ENCODE assay signal across 18 cellular contexts in the genomic region with DNA sequence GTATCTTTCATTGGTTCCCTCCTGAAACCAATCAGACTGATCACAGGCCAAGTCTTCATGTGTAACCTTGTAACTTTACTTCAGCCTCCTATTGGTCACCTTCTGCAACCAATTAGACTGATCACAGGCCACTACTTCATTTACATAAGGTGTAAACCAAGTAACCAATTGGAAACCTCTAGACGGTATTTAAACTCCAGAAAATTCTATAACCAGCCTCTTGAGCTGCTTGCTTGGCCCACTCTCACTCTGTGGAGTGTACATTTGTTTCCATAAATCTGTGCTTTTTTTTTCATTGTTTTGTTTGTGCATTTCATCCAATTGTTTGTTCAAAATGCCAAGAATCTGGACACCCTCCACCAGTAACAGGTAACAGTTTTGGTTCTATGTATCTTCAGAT. TPM values are rescaled to one million over a fixed set of nuclear protein-coding genes. Genes with fewer than 3 reads are reported as not detected.
"Had no signal": no experiment of that assay in that cellular context is flagged by ENCODE, and none has a peak within 500 bp of the region (broad histone marks: within the 10 kb centered on the region; RNA-seq: fewer than 3 reads in every experiment).

No MANE protein-coding gene starts in this region.

- H3K4me1 ChIP-seq: ascending aorta, breast epithelium, gastroesophageal sphincter, heart right ventricle, pancreas, tibial nerve had no signal

- H3K4me3 ChIP-seq: ascending aorta, breast epithelium, gastroesophageal sphincter, pancreas, sigmoid colon, SK-N-MC, tibial nerve had no signal

- H3K4me3 Mint-ChIP-seq: activated CD4-positive, alpha-beta T cell treated with anti-CD3 and anti-CD28 coated beads for 36 hours; memory B cell; stimulated activated memory B cell treated with anti-CD40 and anti-IgM and Interleukin-4, amounts not matched to agents 10 μg/mL and 1 μg/mL and 100 μg/mL, for 72 hours; T-helper 2 cell treated with Interferon-gamma antibody and Interleukin-4, amounts not matched to agents 5 μg/mL and 100 μg/mL, for 36 hours had no signal

- H3K9me3 Mint-ChIP-seq: T-helper 2 cell treated with Interferon-gamma antibody and Interleukin-4, amounts not matched to agents 5 μg/mL and 100 μg/mL, for 36 hours had no signal

- H3K36me3 ChIP-seq: ascending aorta, breast epithelium, gastroesophageal sphincter, heart right ventricle, neutrophil, pancreas, sigmoid colon, tibial nerve had no signal

- DNase-seq: activated CD4-positive, alpha-beta T cell treated with anti-CD3 and anti-CD28 coated beads for 36 hours; activated CD4-positive, alpha-beta T cell treated with anti-CD3 and anti-CD28 coated beads, Interleukin-2, amount 50 U/mL, for 48 hours; activated naive CD4-positive, alpha-beta T cell; cerebellar nuclear complex; cortex of kidney; heart right ventricle; pancreas; sigmoid colon; stimulated activated CD4-positive, alpha-beta T cell treated with anti-CD3 and anti-CD28 coated beads, Interleukin-4, amount 100 ng/mL, for 24 hours had no signal

- H3K27me3 ChIP-seq: ascending aorta, breast epithelium, gastroesophageal sphincter, neutrophil, sigmoid colon, tibial nerve had no signal

- H3K9me3 ChIP-seq: ascending aorta, gastroesophageal sphincter, heart right ventricle, neutrophil, pancreas, sigmoid colon, tibial nerve had no signal

- H3K27ac Mint-ChIP-seq: activated CD4-positive, alpha-beta T cell treated with anti-CD3 and anti-CD28 coated beads for 36 hours; memory B cell; stimulated activated memory B cell treated with anti-CD40 and anti-IgM and Interleukin-4, amounts not matched to agents 10 μg/mL and 1 μg/mL and 100 μg/mL, for 72 hours; T-helper 2 cell treated with Interferon-gamma antibody and Interleukin-4, amounts not matched to agents 5 μg/mL and 100 μg/mL, for 36 hours had no signal

- H3K4me1 Mint-ChIP-seq: stimulated activated memory B cell treated with anti-CD40 and anti-IgM and Interleukin-4, amounts not matched to agents 10 μg/mL and 1 μg/mL and 100 μg/mL, for 72 hours had no signal

- ATAC-seq: activated CD4-positive, alpha-beta T cell treated with anti-CD3 and anti-CD28 coated beads for 36 hours; gastroesophageal sphincter; heart right ventricle; pancreas; stimulated activated memory B cell treated with anti-CD40 and anti-IgM and Interleukin-4, amounts not matched to agents 10 μg/mL and 1 μg/mL and 100 μg/mL, for 72 hours had no signal

- H3K27ac ChIP-seq: ascending aorta, breast epithelium, gastroesophageal sphincter, neutrophil, pancreas, sigmoid colon, SK-N-MC, tibial nerve had no signal

- H3K36me3 Mint-ChIP-seq: memory B cell; stimulated activated memory B cell treated with anti-CD40 and anti-IgM and Interleukin-4, amounts not matched to agents 10 μg/mL and 1 μg/mL and 100 μg/mL, for 72 hours had no signal

RNA-seq across cellular contexts. Expression of a gene that starts 47.5 kb away (rescaled TPM):
- total RNA-seq: ascending aorta had no signal
